Comparison of ENCODE assay signal across 1 cellular context in the genomic region with DNA sequence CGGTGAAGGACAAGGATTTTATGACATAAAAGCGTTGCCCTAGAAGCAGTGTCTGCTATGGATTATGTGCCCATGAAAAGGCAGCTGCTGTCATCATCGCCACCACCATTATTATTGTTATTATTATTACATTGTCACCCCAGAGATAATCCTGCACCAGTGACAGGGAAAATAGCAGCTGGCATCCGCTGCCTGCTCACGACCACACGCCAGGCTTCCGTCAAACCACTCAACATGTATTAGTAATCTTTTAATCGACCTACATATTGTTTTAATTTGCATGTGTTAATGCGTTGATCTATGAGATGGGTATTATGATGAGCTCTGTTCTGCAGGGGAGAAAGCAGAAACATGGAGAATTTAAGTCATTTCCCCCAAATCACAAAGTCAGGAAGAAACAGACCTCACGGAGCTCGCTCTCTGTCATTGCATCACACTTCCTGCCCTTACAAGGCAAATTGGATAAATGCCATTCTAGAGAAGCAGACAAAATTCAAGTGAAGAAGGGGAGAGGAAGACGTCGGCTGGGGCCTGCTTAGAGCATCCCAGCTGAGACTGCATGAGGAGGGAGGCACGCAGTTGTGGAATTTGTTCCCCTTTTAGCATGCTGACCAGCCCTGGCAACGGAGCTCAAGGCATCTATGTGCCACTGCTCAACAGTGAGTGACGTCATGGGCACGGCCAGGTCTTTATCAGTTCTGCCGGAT.
TF ChIP-seq lines count a peak whose summit lies in the region.

A gene with protein sequence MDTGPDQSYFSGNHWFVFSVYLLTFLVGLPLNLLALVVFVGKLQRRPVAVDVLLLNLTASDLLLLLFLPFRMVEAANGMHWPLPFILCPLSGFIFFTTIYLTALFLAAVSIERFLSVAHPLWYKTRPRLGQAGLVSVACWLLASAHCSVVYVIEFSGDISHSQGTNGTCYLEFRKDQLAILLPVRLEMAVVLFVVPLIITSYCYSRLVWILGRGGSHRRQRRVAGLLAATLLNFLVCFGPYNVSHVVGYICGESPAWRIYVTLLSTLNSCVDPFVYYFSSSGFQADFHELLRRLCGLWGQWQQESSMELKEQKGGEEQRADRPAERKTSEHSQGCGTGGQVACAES (plus strand): TSS at position 594 of the 707 bp plus-strand sequence. CDS start 431 bp downstream, outside the sequence.

TF ChIP-seq in GM23338, 12 proteins besides CTCF, POLR2A, EP300 and RAD21:
- TF ChIP-seq, protein P1, sequence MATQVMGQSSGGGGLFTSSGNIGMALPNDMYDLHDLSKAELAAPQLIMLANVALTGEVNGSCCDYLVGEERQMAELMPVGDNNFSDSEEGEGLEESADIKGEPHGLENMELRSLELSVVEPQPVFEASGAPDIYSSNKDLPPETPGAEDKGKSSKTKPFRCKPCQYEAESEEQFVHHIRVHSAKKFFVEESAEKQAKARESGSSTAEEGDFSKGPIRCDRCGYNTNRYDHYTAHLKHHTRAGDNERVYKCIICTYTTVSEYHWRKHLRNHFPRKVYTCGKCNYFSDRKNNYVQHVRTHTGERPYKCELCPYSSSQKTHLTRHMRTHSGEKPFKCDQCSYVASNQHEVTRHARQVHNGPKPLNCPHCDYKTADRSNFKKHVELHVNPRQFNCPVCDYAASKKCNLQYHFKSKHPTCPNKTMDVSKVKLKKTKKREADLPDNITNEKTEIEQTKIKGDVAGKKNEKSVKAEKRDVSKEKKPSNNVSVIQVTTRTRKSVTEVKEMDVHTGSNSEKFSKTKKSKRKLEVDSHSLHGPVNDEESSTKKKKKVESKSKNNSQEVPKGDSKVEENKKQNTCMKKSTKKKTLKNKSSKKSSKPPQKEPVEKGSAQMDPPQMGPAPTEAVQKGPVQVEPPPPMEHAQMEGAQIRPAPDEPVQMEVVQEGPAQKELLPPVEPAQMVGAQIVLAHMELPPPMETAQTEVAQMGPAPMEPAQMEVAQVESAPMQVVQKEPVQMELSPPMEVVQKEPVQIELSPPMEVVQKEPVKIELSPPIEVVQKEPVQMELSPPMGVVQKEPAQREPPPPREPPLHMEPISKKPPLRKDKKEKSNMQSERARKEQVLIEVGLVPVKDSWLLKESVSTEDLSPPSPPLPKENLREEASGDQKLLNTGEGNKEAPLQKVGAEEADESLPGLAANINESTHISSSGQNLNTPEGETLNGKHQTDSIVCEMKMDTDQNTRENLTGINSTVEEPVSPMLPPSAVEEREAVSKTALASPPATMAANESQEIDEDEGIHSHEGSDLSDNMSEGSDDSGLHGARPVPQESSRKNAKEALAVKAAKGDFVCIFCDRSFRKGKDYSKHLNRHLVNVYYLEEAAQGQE (IDR thresholded peaks at IDR 0.05; ENCODE audit: unreplicated experiment) = no peak
- TF ChIP-seq STAT1 (IDR thresholded peaks at IDR 0.05; ENCODE audit: unreplicated experiment) = no peak
- no peak for TF ChIP-seq JUNB (IDR thresholded peaks at IDR 0.05; ENCODE audit: unreplicated experiment)
- TF ChIP-seq EZH2 (IDR thresholded peaks at IDR 0.05; ENCODE audit: low read depth, unreplicated experiment) = no peak
- TF ChIP-seq EZH2phosphoT487 (IDR thresholded peaks at IDR 0.05; ENCODE audit: unreplicated experiment) = no peak
- TF ChIP-seq, protein P2, sequence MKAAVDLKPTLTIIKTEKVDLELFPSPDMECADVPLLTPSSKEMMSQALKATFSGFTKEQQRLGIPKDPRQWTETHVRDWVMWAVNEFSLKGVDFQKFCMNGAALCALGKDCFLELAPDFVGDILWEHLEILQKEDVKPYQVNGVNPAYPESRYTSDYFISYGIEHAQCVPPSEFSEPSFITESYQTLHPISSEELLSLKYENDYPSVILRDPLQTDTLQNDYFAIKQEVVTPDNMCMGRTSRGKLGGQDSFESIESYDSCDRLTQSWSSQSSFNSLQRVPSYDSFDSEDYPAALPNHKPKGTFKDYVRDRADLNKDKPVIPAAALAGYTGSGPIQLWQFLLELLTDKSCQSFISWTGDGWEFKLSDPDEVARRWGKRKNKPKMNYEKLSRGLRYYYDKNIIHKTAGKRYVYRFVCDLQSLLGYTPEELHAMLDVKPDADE (IDR thresholded peaks at IDR 0.05) = no peak
- TF ChIP-seq ZNF331 (CRISPR knock-in tag; IDR thresholded peaks at IDR 0.05; ENCODE audit: low read depth) = no peak
- no peak for TF ChIP-seq POLR2AphosphoS5 (IDR thresholded peaks at IDR 0.05; ENCODE audit: low read depth)
- TF ChIP-seq NANOG (IDR thresholded peaks at IDR 0.05; ENCODE audit: borderline replicate concordance) = no peak
- no peak for TF ChIP-seq CREB1 (CRISPR knock-in tag; IDR thresholded peaks at IDR 0.05; ENCODE audit: low read depth)
- no peak for TF ChIP-seq ZNF114 (CRISPR knock-in tag; IDR thresholded peaks at IDR 0.05)
